8 cellular contexts compared by ENCODE assay signal in genomic region chr18:21600526-21601410, GRCh38. TPM values are rescaled to one million over a fixed set of nuclear protein-coding genes. Genes with fewer than 3 reads are reported as not detected.
DNase-seq lines count a peak whose midpoint lies in the region; ATAC-seq, FAIRE-seq and TF ChIP-seq lines count a peak whose summit lies in the region.

Gene ESCO1 (minus strand): TSS chr18:21600704. CDS start chr18:21574843, 25,861 bp downstream.

- intact Hi-C loops in adrenal gland (cut with DNase I) (no loop called here), heart right ventricle (cut with DNase I) (loop anchor here in 3 of 10 donors (2.0 to 10.0 kb wide), 5 partner anchors 50 to 496 kb away; partner anchors contain the start of genes MIB1 (in 2 of the 3) and ABHD3 (in 1 of the 3)), posterior vena cava (cut with DNase I) (no loop called here), upper lobe of right lung (cut with DNase I) (no loop called here)

- H3K9me3 ChIP-seq in adrenal gland (replicated peaks in 1 of 3) (no peaks in the 10 kb centered on the region), heart right ventricle (no peaks in the 10 kb centered on the region), upper lobe of right lung (no peaks in the 10 kb centered on the region)

- no peaks in the 10 kb centered on the region for H3K9me3 Mint-ChIP-seq in T-cell

- H3K27me3 ChIP-seq in adrenal gland = no peaks in the 10 kb centered on the region
- H3K27me3 ChIP-seq in heart right ventricle = no peaks in the 10 kb centered on the region
- no peaks in the 10 kb centered on the region for H3K27me3 ChIP-seq in upper lobe of right lung

- H3K36me3 ChIP-seq in adrenal gland (replicated peaks in 1 of 2) (no peaks in the 10 kb centered on the region), heart right ventricle (no peaks in the 10 kb centered on the region), upper lobe of right lung (no peaks in the 10 kb centered on the region)

- H3K27ac ChIP-seq in adrenal gland (peak within 1 kb of the TSS; percentile 74 to 100 (median 98)), heart right ventricle (peak within 1 kb of the TSS; percentile 86 to 99 (median 97)), upper lobe of right lung (peak within 1 kb of the TSS; percentile 98)

- peaks cover 38 to 51% (median 42%) of the 10 kb centered on the region in 3 donors for H3K4me1 Mint-ChIP-seq in T-cell

- POLR2A ChIA-PET in T-cell (lab: Charles Lee) = interaction anchor here (0.5 to 3.3 kb wide), 16 partner anchors 9 to 1339 kb away, joined by 3 to 28 read pairs (median 4); partner anchors contain the start of genes MIB1 (in 2 of the 2), SNRPD1 (in 2 of the 2), ABHD3 (in 1 of the 2) and ROCK1 (in 1 of the 2)

- CTCF ChIA-PET in T-cell (lab: Charles Lee) = interaction anchor here (0.5 to 3.1 kb wide), 26 partner anchors 10 to 489 kb away, joined by 3 to 83 read pairs (median 5); partner anchors contain the start of genes SNRPD1 (in 2 of the 2), ABHD3 (in 1 of the 2), MIB1 (in 1 of the 2) and ROCK1 (in 1 of the 2)

- FAIRE-seq in GM12892 (lab: Jason Lieb, UNC) = peak; percentile 98

- 8 to 30% (median 16%) methylated on average over 20 to 74 of the region's 74 CpGs for WGBS in adrenal gland, 4 donors
- WGBS in heart right ventricle, 2 donors = 7% methylated on average over 71 to 74 of the region's 74 CpGs

- no peaks in the 10 kb centered on the region for H3K27me3 Mint-ChIP-seq in T-cell

- H3K4me3 Mint-ChIP-seq in T-cell = peak within 1 kb of the TSS; percentile 93 to 96 (median 95)

- DNase-seq in GM12892 (ENCODE audit: insufficient read length) = peak; percentile 89
- DNase-seq in NCI-H1436 treated with DMSO at 0.1 percent for 48 hours (lab: John Stamatoyannopoulos, UW) = peak; percentile 76
- peak; percentile 85 to 96 (median 93) for DNase-seq in T-cell
- DNase-seq in adrenal gland = peak; percentile 92 to 99 (median 97)
- peak; percentile 93 for DNase-seq in heart right ventricle
- DNase-seq in posterior vena cava (ENCODE audit: low spot score) = peak; percentile 99
- DNase-seq in upper lobe of right lung = peak; percentile 99

- TF ChIP-seq CTCF in adrenal gland (IDR thresholded peaks at IDR 0.05) (peak; percentile 93 to 99 (median 96)), heart right ventricle (IDR thresholded peaks at IDR 0.05) (peak; percentile 93 to 100 (median 98)), upper lobe of right lung (IDR thresholded peaks at IDR 0.05) (peak; percentile 99)

- peak within 1 kb of the TSS; percentile 13 to 100 (median 68) for H3K4me3 ChIP-seq in adrenal gland
- peak within 1 kb of the TSS; percentile 81 to 100 (median 92) for H3K4me3 ChIP-seq in heart right ventricle
- H3K4me3 ChIP-seq in upper lobe of right lung = peak within 1 kb of the TSS; percentile 91

- no peaks in the 10 kb centered on the region for H3K36me3 Mint-ChIP-seq in T-cell

- ATAC-seq in HG02852 (IDR thresholded peaks at IDR 0.05; ENCODE audit: unreplicated experiment) (peak; percentile 83), T-cell (replicated peaks in 1 of 4) (peak; percentile 88 to 91 (median 88)), heart right ventricle (peak; percentile 94 to 97 (median 96)), upper lobe of right lung (peak; percentile 95)

- peak within 1 kb of the TSS; percentile 99 for H3K27ac Mint-ChIP-seq in T-cell

- H3K4me1 ChIP-seq in adrenal gland (replicated peaks in 1 of 2) = peaks cover 9% of the 10 kb centered on the region in 2 donors
- H3K4me1 ChIP-seq in heart right ventricle = peaks cover 0 to 46% (median 24%) of the 10 kb centered on the region in 9 donors
- peaks cover 20% of the 10 kb centered on the region for H3K4me1 ChIP-seq in upper lobe of right lung

- TF ChIP-seq POLR2A in GM12892 (IDR thresholded peaks at IDR 0.05; ENCODE audit: low read depth, low read length) (peak; percentile 94), adrenal gland (IDR thresholded peaks at IDR 0.05) (peak; percentile 87 to 95)

RNA-seq across cellular contexts. Expression of gene ESCO1, which starts in this region (rescaled TPM):
- polyA plus RNA-seq in GM12892 (2012; ENCODE audit: missing spikeins) = 13.1 TPM
- 10 to 100 TPM; 24.5 to 32.6 (median 26.2) TPM for total RNA-seq in T-cell
- 10 to 100 TPM in 5 of 8 donors, 1 to 10 TPM in 3; 6.7 to 14.1 (median 11.0) TPM for total RNA-seq in adrenal gland
- 10 to 100 TPM in 2 of 3 donors, 1 to 10 TPM in 1; 9.4 to 16.8 (median 13.4) TPM for polyA plus RNA-seq in adrenal gland
- 10 to 100 TPM in 4 of 10 donors, 1 to 10 TPM in 6; 8.7 to 12.9 (median 9.9) TPM for total RNA-seq in heart right ventricle
- polyA plus RNA-seq in heart right ventricle = 10 to 100 TPM in 1 of 2 donors, 1 to 10 TPM in 1; 5.5 to 11.4 TPM
- total RNA-seq in posterior vena cava = 10 to 100 TPM; 13.7 to 16.6 TPM
- 15.4 TPM for total RNA-seq in upper lobe of right lung

Comparison
In these comparisons a context has a peak if more than half of its experiments do, and no peak if none do; other contexts are left out.
1. Peak in every context shown above with its lines: DNase-seq, ATAC-seq, H3K4me3 ChIP-seq and H3K27ac ChIP-seq.